ENCODE assay signal across 1 cellular context in the genomic region with DNA sequence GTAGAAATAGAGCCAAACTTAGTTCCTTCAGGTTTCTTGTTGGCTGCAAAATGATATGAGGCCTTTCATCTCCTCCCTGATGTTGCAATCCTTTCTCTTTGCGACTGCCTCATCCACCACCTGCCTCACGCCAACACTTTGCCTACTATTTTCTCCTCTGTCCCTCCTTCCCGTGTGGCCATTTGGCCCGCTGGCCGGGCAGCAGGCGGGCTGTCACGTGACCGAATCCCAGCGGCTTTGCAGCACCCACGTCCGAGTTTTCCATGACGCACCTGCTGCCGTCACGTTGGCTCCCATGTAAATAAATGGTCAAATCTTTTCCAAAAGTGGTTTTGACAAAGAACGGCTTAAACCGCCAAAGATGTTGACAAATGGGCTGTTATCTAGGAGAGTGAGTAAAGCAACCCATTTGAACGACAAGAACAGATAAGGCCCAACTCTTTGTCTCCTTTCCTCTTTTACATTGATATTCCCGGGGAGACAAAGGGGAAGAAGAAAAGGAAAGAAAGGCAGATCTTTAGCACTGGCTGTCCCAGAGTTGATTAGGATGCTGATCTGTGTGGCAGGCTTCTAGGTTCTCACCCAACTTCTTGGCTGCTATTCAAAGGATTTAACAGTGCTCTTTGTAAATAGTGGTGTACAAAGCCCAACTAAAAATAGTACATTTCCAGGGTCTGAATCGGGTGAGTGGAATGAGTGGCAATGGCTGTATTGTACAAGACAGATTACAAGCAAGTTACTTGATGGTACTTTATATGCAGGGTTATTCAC.
TF ChIP-seq lines count a peak whose summit lies in the region.

No MANE protein-coding gene starts in this region.

TF ChIP-seq in K562, 482 proteins besides CTCF, POLR2A, EP300 and RAD21 (continued from another document and continues in another):
- TF ChIP-seq, protein P1, sequence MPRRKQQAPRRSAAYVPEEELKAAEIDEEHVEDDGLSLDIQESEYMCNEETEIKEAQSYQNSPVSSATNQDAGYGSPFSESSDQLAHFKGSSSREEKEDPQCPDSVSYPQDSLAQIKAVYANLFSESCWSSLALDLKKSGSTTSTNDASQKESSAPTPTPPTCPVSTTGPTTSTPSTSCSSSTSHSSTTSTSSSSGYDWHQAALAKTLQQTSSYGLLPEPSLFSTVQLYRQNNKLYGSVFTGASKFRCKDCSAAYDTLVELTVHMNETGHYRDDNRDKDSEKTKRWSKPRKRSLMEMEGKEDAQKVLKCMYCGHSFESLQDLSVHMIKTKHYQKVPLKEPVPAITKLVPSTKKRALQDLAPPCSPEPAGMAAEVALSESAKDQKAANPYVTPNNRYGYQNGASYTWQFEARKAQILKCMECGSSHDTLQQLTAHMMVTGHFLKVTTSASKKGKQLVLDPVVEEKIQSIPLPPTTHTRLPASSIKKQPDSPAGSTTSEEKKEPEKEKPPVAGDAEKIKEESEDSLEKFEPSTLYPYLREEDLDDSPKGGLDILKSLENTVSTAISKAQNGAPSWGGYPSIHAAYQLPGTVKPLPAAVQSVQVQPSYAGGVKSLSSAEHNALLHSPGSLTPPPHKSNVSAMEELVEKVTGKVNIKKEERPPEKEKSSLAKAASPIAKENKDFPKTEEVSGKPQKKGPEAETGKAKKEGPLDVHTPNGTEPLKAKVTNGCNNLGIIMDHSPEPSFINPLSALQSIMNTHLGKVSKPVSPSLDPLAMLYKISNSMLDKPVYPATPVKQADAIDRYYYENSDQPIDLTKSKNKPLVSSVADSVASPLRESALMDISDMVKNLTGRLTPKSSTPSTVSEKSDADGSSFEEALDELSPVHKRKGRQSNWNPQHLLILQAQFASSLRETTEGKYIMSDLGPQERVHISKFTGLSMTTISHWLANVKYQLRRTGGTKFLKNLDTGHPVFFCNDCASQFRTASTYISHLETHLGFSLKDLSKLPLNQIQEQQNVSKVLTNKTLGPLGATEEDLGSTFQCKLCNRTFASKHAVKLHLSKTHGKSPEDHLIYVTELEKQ (CRISPR knock-in tag; IDR thresholded peaks at IDR 0.05) = no peak
- TF ChIP-seq ZNF584 (CRISPR knock-in tag; IDR thresholded peaks at IDR 0.05; ENCODE audit: low read depth) = peak; percentile 81
- TF ChIP-seq RUNX1 (IDR thresholded peaks at IDR 0.05; ENCODE audit: low read depth) = no peak
- peak; percentile 98 for TF ChIP-seq RAD51 (IDR thresholded peaks at IDR 0.05; ENCODE audit: borderline replicate concordance, low read depth)
- TF ChIP-seq ZNF324 (CRISPR knock-in tag; IDR thresholded peaks at IDR 0.05) = no peak
- peak; percentile 36; the same call in 1 of the 2 replicates for TF ChIP-seq DMBX1 (CRISPR knock-in tag; IDR thresholded peaks at IDR 0.05; ENCODE audit: borderline replicate concordance)
- TF ChIP-seq BHLHE40 (IDR thresholded peaks at IDR 0.05; ENCODE audit: low read length) = peak; percentile 93
- TF ChIP-seq ADNP (tag; IDR thresholded peaks at IDR 0.05) = peak; percentile 86
- TF ChIP-seq GABPA (tag; conservative IDR thresholded peaks at IDR 0.05; ENCODE audit: low read depth) = peak; percentile 44; the same call in 1 of the 2 replicates
- 0 out of 2 replicates have a peak, but pooled peaks have one; percentile 13 for TF ChIP-seq HCFC1 (IDR thresholded peaks at IDR 0.05; ENCODE audit: low read depth, low read length)
- TF ChIP-seq, protein P2, sequence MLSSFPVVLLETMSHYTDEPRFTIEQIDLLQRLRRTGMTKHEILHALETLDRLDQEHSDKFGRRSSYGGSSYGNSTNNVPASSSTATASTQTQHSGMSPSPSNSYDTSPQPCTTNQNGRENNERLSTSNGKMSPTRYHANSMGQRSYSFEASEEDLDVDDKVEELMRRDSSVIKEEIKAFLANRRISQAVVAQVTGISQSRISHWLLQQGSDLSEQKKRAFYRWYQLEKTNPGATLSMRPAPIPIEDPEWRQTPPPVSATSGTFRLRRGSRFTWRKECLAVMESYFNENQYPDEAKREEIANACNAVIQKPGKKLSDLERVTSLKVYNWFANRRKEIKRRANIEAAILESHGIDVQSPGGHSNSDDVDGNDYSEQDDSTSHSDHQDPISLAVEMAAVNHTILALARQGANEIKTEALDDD (IDR thresholded peaks at IDR 0.05) = 0 out of 2 replicates have a peak, but pooled peaks have one; percentile 11
- peak; percentile 73 for TF ChIP-seq LEF1 (IDR thresholded peaks at IDR 0.05)
- TF ChIP-seq DPF2 (IDR thresholded peaks at IDR 0.05) = peak; percentile 69
- TF ChIP-seq, protein P3, sequence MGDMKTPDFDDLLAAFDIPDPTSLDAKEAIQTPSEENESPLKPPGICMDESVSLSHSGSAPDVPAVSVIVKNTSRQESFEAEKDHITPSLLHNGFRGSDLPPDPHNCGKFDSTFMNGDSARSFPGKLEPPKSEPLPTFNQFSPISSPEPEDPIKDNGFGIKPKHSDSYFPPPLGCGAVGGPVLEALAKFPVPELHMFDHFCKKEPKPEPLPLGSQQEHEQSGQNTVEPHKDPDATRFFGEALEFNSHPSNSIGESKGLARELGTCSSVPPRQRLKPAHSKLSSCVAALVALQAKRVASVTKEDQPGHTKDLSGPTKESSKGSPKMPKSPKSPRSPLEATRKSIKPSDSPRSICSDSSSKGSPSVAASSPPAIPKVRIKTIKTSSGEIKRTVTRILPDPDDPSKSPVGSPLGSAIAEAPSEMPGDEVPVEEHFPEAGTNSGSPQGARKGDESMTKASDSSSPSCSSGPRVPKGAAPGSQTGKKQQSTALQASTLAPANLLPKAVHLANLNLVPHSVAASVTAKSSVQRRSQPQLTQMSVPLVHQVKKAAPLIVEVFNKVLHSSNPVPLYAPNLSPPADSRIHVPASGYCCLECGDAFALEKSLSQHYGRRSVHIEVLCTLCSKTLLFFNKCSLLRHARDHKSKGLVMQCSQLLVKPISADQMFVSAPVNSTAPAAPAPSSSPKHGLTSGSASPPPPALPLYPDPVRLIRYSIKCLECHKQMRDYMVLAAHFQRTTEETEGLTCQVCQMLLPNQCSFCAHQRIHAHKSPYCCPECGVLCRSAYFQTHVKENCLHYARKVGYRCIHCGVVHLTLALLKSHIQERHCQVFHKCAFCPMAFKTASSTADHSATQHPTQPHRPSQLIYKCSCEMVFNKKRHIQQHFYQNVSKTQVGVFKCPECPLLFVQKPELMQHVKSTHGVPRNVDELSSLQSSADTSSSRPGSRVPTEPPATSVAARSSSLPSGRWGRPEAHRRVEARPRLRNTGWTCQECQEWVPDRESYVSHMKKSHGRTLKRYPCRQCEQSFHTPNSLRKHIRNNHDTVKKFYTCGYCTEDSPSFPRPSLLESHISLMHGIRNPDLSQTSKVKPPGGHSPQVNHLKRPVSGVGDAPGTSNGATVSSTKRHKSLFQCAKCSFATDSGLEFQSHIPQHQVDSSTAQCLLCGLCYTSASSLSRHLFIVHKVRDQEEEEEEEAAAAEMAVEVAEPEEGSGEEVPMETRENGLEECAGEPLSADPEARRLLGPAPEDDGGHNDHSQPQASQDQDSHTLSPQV (IDR thresholded peaks at IDR 0.05) = peak; percentile 67
- TF ChIP-seq, protein P4, sequence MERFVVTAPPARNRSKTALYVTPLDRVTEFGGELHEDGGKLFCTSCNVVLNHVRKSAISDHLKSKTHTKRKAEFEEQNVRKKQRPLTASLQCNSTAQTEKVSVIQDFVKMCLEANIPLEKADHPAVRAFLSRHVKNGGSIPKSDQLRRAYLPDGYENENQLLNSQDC (CRISPR knock-in tag; IDR thresholded peaks at IDR 0.05) = no peak
- TF ChIP-seq SMAD4 (CRISPR knock-in tag; conservative IDR thresholded peaks at IDR 0.05) = peak; percentile 53; the same call in 1 of the 2 replicates
- TF ChIP-seq RHOXF2B (CRISPR knock-in tag; conservative IDR thresholded peaks at IDR 0.05) = no peak
- TF ChIP-seq JUND (IDR thresholded peaks at IDR 0.05; ENCODE audit: borderline replicate concordance, low read depth, low read length) = peak; percentile 30; the same call in 1 of the 2 replicates
- peak; percentile 16; the same call in 2 of the 3 replicates for TF ChIP-seq JUND (tag; IDR thresholded peaks at IDR 0.05; ENCODE audit: borderline replicate concordance, low read depth, low read length)
- TF ChIP-seq, protein P5, sequence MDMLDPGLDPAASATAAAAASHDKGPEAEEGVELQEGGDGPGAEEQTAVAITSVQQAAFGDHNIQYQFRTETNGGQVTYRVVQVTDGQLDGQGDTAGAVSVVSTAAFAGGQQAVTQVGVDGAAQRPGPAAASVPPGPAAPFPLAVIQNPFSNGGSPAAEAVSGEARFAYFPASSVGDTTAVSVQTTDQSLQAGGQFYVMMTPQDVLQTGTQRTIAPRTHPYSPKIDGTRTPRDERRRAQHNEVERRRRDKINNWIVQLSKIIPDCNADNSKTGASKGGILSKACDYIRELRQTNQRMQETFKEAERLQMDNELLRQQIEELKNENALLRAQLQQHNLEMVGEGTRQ (CRISPR knock-in tag; IDR thresholded peaks at IDR 0.05) = peak; percentile 94
- TF ChIP-seq, protein P6, sequence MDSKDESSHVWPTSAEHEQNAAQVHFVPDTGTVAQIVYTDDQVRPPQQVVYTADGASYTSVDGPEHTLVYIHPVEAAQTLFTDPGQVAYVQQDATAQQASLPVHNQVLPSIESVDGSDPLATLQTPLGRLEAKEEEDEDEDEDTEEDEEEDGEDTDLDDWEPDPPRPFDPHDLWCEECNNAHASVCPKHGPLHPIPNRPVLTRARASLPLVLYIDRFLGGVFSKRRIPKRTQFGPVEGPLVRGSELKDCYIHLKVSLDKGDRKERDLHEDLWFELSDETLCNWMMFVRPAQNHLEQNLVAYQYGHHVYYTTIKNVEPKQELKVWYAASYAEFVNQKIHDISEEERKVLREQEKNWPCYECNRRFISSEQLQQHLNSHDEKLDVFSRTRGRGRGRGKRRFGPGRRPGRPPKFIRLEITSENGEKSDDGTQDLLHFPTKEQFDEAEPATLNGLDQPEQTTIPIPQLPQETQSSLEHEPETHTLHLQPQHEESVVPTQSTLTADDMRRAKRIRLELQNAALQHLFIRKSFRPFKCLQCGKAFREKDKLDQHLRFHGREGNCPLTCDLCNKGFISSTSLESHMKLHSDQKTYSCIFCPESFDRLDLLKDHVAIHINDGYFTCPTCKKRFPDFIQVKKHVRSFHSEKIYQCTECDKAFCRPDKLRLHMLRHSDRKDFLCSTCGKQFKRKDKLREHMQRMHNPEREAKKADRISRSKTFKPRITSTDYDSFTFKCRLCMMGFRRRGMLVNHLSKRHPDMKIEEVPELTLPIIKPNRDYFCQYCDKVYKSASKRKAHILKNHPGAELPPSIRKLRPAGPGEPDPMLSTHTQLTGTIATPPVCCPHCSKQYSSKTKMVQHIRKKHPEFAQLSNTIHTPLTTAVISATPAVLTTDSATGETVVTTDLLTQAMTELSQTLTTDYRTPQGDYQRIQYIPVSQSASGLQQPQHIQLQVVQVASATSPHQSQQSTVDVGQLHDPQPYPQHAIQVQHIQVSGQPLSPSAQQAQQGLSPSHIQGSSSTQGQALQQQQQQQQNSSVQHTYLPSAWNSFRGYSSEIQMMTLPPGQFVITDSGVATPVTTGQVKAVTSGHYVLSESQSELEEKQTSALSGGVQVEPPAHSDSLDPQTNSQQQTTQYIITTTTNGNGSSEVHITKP (IDR thresholded peaks at IDR 0.05; ENCODE audit: partially characterized antibody) = no peak
- TF ChIP-seq, protein P7, sequence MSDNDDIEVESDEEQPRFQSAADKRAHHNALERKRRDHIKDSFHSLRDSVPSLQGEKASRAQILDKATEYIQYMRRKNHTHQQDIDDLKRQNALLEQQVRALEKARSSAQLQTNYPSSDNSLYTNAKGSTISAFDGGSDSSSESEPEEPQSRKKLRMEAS (CRISPR knock-in tag; IDR thresholded peaks at IDR 0.05) = peak; percentile 50; the same call in 1 of the 2 replicates
- TF ChIP-seq, protein P8, sequence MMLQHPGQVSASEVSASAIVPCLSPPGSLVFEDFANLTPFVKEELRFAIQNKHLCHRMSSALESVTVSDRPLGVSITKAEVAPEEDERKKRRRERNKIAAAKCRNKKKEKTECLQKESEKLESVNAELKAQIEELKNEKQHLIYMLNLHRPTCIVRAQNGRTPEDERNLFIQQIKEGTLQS (IDR thresholded peaks at IDR 0.05) = peak; percentile 71
- TF ChIP-seq, protein P8 (CRISPR knock-in tag; conservative IDR thresholded peaks at IDR 0.05) = no peak
